ENCODE assay signal across 24 cellular contexts in genomic region chr11:134544095-134544815, GRCh38.
"Had no signal": no experiment of that assay in that cellular context is flagged by ENCODE, and none has a peak within 500 bp of the region (broad histone marks: within the 10 kb centered on the region; RNA-seq: fewer than 3 reads in every experiment).

No MANE protein-coding gene starts in this region.

- H3K36me3 Mint-ChIP-seq: activated naive CD4-positive, alpha-beta T cell treated with anti-CD3 and anti-CD28 coated beads, Interleukin-2, amount 50 U/mL, for 72 hours; brain; immature natural killer cell had no signal

- H3K4me1 ChIP-seq: upper lobe of right lung had no signal

- H3K4me3 Mint-ChIP-seq: activated CD4-positive, alpha-beta T cell treated with anti-CD3 and anti-CD28 coated beads for 36 hours; brain; immature natural killer cell; memory B cell; stimulated activated naive B cell treated with anti-CD40 and anti-IgM and Interleukin-4, amounts not matched to agents 10 μg/mL and 1 μg/mL and 100 μg/mL, for 72 hours; T-helper 1 cell treated with Interleukin-12 subunit alpha and Interleukin-12 subunit beta and Interleukin-4 antibody, amounts not matched to agents 30 μg/mL and 1 μg/mL, for 36 hours; WTC11 had no signal

- H3K27me3 ChIP-seq: hepatocyte, upper lobe of right lung had no signal

- H3K9me3 ChIP-seq: upper lobe of right lung had no signal

- H3K27ac Mint-ChIP-seq: activated CD4-positive, alpha-beta T cell treated with anti-CD3 and anti-CD28 coated beads for 36 hours; activated naive CD4-positive, alpha-beta T cell treated with anti-CD3 and anti-CD28 coated beads, Interleukin-2, amount 50 U/mL, for 72 hours; memory B cell; stimulated activated naive B cell treated with anti-CD40 and anti-IgM and Interleukin-4, amounts not matched to agents 10 μg/mL and 1 μg/mL and 100 μg/mL, for 72 hours; T-helper 1 cell treated with Interleukin-12 subunit alpha and Interleukin-12 subunit beta and Interleukin-4 antibody, amounts not matched to agents 30 μg/mL and 1 μg/mL, for 36 hours; WTC11 had no signal

- H3K4me3 ChIP-seq: hepatocyte, upper lobe of right lung had no signal

- H3K36me3 ChIP-seq: upper lobe of right lung had no signal

- H3K9me3 Mint-ChIP-seq: activated naive CD4-positive, alpha-beta T cell treated with anti-CD3 and anti-CD28 coated beads, Interleukin-2, amount 50 U/mL, for 72 hours; immature natural killer cell; stimulated activated naive B cell treated with anti-CD40 and anti-IgM and Interleukin-4, amounts not matched to agents 10 μg/mL and 1 μg/mL and 100 μg/mL, for 72 hours; T-helper 1 cell treated with Interleukin-12 subunit alpha and Interleukin-12 subunit beta and Interleukin-4 antibody, amounts not matched to agents 30 μg/mL and 1 μg/mL, for 36 hours had no signal

- DNase-seq: activated CD4-positive, alpha-beta T cell treated with anti-CD3 and anti-CD28 coated beads for 36 hours; activated CD4-positive, alpha-beta T cell treated with anti-CD3 and anti-CD28 coated beads, Interleukin-2, amount 50 U/mL, for 4 hours; activated T-cell treated with anti-CD3 and anti-CD28 coated beads, Interleukin-2, amount 50 U/mL, for 1 hour; aorta; caudate nucleus; dermis blood vessel endothelial cell; effector memory CD4-positive, alpha-beta T cell; foreskin melanocyte; immature natural killer cell; kidney glomerular epithelial cell; nucleus accumbens; small intestine; stimulated activated CD4-positive, alpha-beta T cell treated with anti-CD3 and anti-CD28 coated beads, Interleukin-15, amount 100 ng/mL, for 24 hours; stimulated activated naive B cell treated with anti-CD40 and anti-IgM and Interleukin-4, amounts not matched to agents 10 μg/mL and 1 μg/mL and 100 μg/mL, for 72 hours; T1000; upper lobe of right lung had no signal

- H3K4me1 Mint-ChIP-seq: activated CD4-positive, alpha-beta T cell treated with anti-CD3 and anti-CD28 coated beads for 36 hours; immature natural killer cell; memory B cell; stimulated activated naive B cell treated with anti-CD40 and anti-IgM and Interleukin-4, amounts not matched to agents 10 μg/mL and 1 μg/mL and 100 μg/mL, for 72 hours had no signal

- ATAC-seq: activated CD4-positive, alpha-beta T cell treated with anti-CD3 and anti-CD28 coated beads for 36 hours; activated naive CD4-positive, alpha-beta T cell treated with anti-CD3 and anti-CD28 coated beads, Interleukin-2, amount 50 U/mL, for 72 hours; esophagus mucosa; sciatic nerve; stimulated activated naive B cell treated with anti-CD40 and anti-IgM and Interleukin-4, amounts not matched to agents 10 μg/mL and 1 μg/mL and 100 μg/mL, for 72 hours; upper lobe of right lung; WTC11 had no signal
